Comparison of ENCODE assay signal across 12 cellular contexts in genomic region chr13:90485441-90485840, GRCh38.
A peak's percentile ranks its signal among the peaks of the same experiment; 100 is the strongest.
DNase-seq lines count a peak whose midpoint lies in the region; ATAC-seq, FAIRE-seq and TF ChIP-seq lines count a peak whose summit lies in the region.
"Had no signal": no experiment of that assay in that cellular context is flagged by ENCODE, and none has a peak within 500 bp of the region (broad histone marks: within the 10 kb centered on the region; RNA-seq: fewer than 3 reads in every experiment).

No MANE protein-coding gene starts in this region.

- ATAC-seq in GM21529 (IDR thresholded peaks at IDR 0.05; ENCODE audit: unreplicated experiment): no peak
- ATAC-seq: body of pancreas had no signal

- H3K9ac ChIP-seq in SK-N-SH: no peak overlapping the region

- H3K9me2 ChIP-seq in SK-N-SH: no peaks in the 10 kb centered on the region

- POLR2A ChIA-PET in SK-N-SH (lab: Yijun Ruan, JAX): no interaction called here

- H4K20me1 ChIP-seq in SK-N-SH (ENCODE audit: insufficient read depth): no peaks in the 10 kb centered on the region

- no peaks in the 10 kb centered on the region for H3K36me3 ChIP-seq in SK-N-SH (replicated peaks in 1 of 2; ENCODE audit: control insufficient read depth in 1 of 2, insufficient read depth in 2 of 2, low read length in 1 of 2)
- H3K36me3 ChIP-seq: heart left ventricle had no signal

- H2AFZ ChIP-seq in SK-N-SH (ENCODE audit: low read depth): peak overlapping the region; percentile 49; the same call in 1 of the 2 replicates

- no peak for TF ChIP-seq RAD21 in SK-N-SH (IDR thresholded peaks at IDR 0.05; ENCODE audit: low read length)

- no peaks in the 10 kb centered on the region for H3K9me3 ChIP-seq in SK-N-SH
- H3K9me3 ChIP-seq: body of pancreas had no signal

- no peak overlapping the region for H3K4me3 ChIP-seq in SK-N-SH (ENCODE audit: low read depth in 2 of 2, low read length in 1 of 2)
- no peak overlapping the region for H3K4me3 ChIP-seq in fibroblast of villous mesenchyme (ENCODE audit: low read depth, low read length)
- no peak overlapping the region for H3K4me3 ChIP-seq in skeletal muscle cell (ENCODE audit: low read depth, low read length)
- H3K4me3 ChIP-seq: body of pancreas, heart left ventricle had no signal

- TF ChIP-seq CTCF in SK-N-SH (IDR thresholded peaks at IDR 0.05) (no peak), fibroblast of villous mesenchyme (IDR thresholded peaks at IDR 0.05; ENCODE audit: insufficient read depth, low read depth, low read length) (no peak)

- TF ChIP-seq POLR2A in GM12891 (IDR thresholded peaks at IDR 0.05; ENCODE audit: low read depth, low read length): no peak

- H3K27me3 ChIP-seq in SK-N-SH (ENCODE audit: insufficient read depth): no peaks in the 10 kb centered on the region
- H3K27me3 ChIP-seq: body of pancreas, heart left ventricle had no signal

- no peaks in the 10 kb centered on the region for H3K79me2 ChIP-seq in SK-N-SH (ENCODE audit: insufficient read depth)

- no peak for FAIRE-seq in GM12891 (lab: Jason Lieb, UNC)

- 0 out of 4 replicates have a peak, but pooled peaks cover 0 to 3% of the 10 kb centered on the region in 2 experiments for H3K4me1 ChIP-seq in SK-N-SH (ENCODE audit: control insufficient read depth in 1 of 2, insufficient read depth in 2 of 2, low read depth in 1 of 2, low read length in 1 of 2)
- H3K4me1 ChIP-seq: body of pancreas had no signal

- CTCF ChIA-PET in SK-N-SH (lab: Yijun Ruan, JAX): no interaction called here

- peak; percentile 68 for DNase-seq in GM03348 (ENCODE audit: low spot score)
- DNase-seq in SK-N-SH: no peak
- DNase-seq in fibroblast of villous mesenchyme (ENCODE audit: low read depth): peak; percentile 88
- peak; percentile 92 for DNase-seq in skeletal muscle cell (ENCODE audit: low read depth)
- DNase-seq in activated CD4-positive, alpha-beta T cell treated with anti-CD3 and anti-CD28 coated beads for 48 hours: no peak
- no peak for DNase-seq in SKM-1 (lab: John Stamatoyannopoulos, UW; ENCODE audit: unreplicated experiment)
- no peak for DNase-seq in GM12891 (ENCODE audit: insufficient read length, low spot score)
- DNase-seq: activated CD8-positive, alpha-beta memory T cell treated with anti-CD3 and anti-CD28 coated beads, Interleukin-2, amount 50 U/mL, for 48 hours; body of pancreas; heart left ventricle; T1000 had no signal

- no peak overlapping the region; a peak in 1 of 4 replicates for H3K27ac ChIP-seq in SK-N-SH (ENCODE audit: low read depth in 2 of 2, low read length in 1 of 2)
- H3K27ac ChIP-seq: body of pancreas, heart left ventricle had no signal

- peak in 1 of 2 experiments; percentile 37; a peak in 1 of 4 replicates for TF ChIP-seq EP300 in SK-N-SH (IDR thresholded peaks at IDR 0.05; ENCODE audit: borderline replicate concordance in 1 of 2, low read depth in 1 of 2, low read length in 1 of 2)

- no peaks in the 10 kb centered on the region for H3F3A ChIP-seq in SK-N-SH (replicated peaks; ENCODE audit: insufficient read depth)

- H3K4me2 ChIP-seq in SK-N-SH: no peak overlapping the region

TF ChIP-seq in SK-N-SH, 30 proteins besides CTCF, POLR2A, EP300 and RAD21:
- TF ChIP-seq JUND (IDR thresholded peaks at IDR 0.05) (peak; percentile 78), PBX3 (IDR thresholded peaks at IDR 0.05) (peak; percentile 73), TCF12 (IDR thresholded peaks at IDR 0.05) (peak; percentile 56), SIN3A (IDR thresholded peaks at IDR 0.05; ENCODE audit: borderline replicate concordance, low read depth, low read length) (no peak), FOSL2 (IDR thresholded peaks at IDR 0.05; ENCODE audit: borderline replicate concordance, low read depth) (peak; percentile 42; the same call in 1 of the 2 replicates)

TF ChIP-seq in GM12891, 5 proteins besides CTCF, POLR2A, EP300 and RAD21:
- no peak for TF ChIP-seq POLR2AphosphoS5 (IDR thresholded peaks at IDR 0.05; ENCODE audit: low read depth, low read length)

Comparison
In these comparisons a context has a peak if more than half of its experiments do, and no peak if none do; other contexts are left out.
1. DNase-seq: peak in GM03348 (single experiment), fibroblast of villous mesenchyme (single experiment) and skeletal muscle cell (single experiment); none in SK-N-SH (single experiment), activated CD4-positive, alpha-beta T cell treated with anti-CD3 and anti-CD28 coated beads for 48 hours (single experiment), SKM-1 (single experiment) and GM12891 (single experiment).